ENCODE assay signal across 17 cellular contexts in genomic region chr14:23930742-23931141, GRCh38. TPM values are rescaled to one million over a fixed set of nuclear protein-coding genes. Genes with fewer than 3 reads are reported as not detected.
DNase-seq lines count a peak whose midpoint lies in the region; ATAC-seq, FAIRE-seq and TF ChIP-seq lines count a peak whose summit lies in the region.
"Had no signal": no experiment of that assay in that cellular context is flagged by ENCODE, and none has a peak within 500 bp of the region (broad histone marks: within the 10 kb centered on the region; RNA-seq: fewer than 3 reads in every experiment).

No MANE protein-coding gene starts in this region.

- FAIRE-seq in kidney (lab: Jason Lieb, UNC), result no peak
- FAIRE-seq: endothelial cell of umbilical vein, keratinocyte, TTC549 had no signal

- peak; percentile 26 for DNase-seq in HCEC 1CT
- peak; percentile 62 for DNase-seq in astrocyte of the hippocampus (ENCODE audit: low read depth, low spot score)
- DNase-seq in left cardiac atrium, result no peak
- DNase-seq in thoracic aorta (ENCODE audit: low spot score), result no peak
- no peak for DNase-seq in kidney
- DNase-seq in T-helper 9 cell, result no peak
- DNase-seq: activated naive CD8-positive, alpha-beta T cell treated with anti-CD3 and anti-CD28 coated beads, Interleukin-2, amount 10 ng/mL, durations not matched to agents 7 days and 5 days; activated T-cell treated with anti-CD3 and anti-CD28 coated beads, Interleukin-2, amount 50 U/mL, for 24 hours; NCI-H2029; NCI-H524 had no signal

- intact Hi-C loops in left cardiac atrium (cut with DNase I) (loop anchor here (1.0 to 5.0 kb wide), 2 partner anchors 298 kb away; no protein-coding TSS in a partner anchor), kidney (cut with DNase I) (loop anchor here (10.0 kb wide), 1 partner anchor 296 kb away; the partner anchor contains the start of gene DHRS2)

- H3K9ac ChIP-seq in kidney (ENCODE audit: low read length in 2 of 2), result no peak overlapping the region
- H3K9ac ChIP-seq: BLaER1 treated with 17β-estradiol and CSF1 and Interleukin-3, amounts not matched to agents 10 nM and 100 nM had no signal

- no peaks in the 10 kb centered on the region for H3K9me3 ChIP-seq in thoracic aorta
- no peaks in the 10 kb centered on the region for H3K9me3 ChIP-seq in kidney (ENCODE audit: control insufficient read depth in 1 of 2, low read length in 2 of 2)
- H3K9me3 ChIP-seq: BLaER1 treated with 17β-estradiol and CSF1 and Interleukin-3, amounts not matched to agents 10 nM and 100 nM; tibial nerve had no signal

- H3K27ac ChIP-seq in thoracic aorta (peak overlapping the region in 1 of 2 donors; percentile 10), kidney (ENCODE audit: low read depth in 2 of 2, low read length in 2 of 2) (no peak overlapping the region)
- H3K27ac ChIP-seq: BLaER1 treated with 17β-estradiol and CSF1 and Interleukin-3, amounts not matched to agents 10 nM and 100 nM; skin epidermis; tibial nerve had no signal

- H3K4me3 ChIP-seq in thoracic aorta (no peak overlapping the region), kidney (ENCODE audit: low read length in 2 of 2) (no peak overlapping the region)
- H3K4me3 ChIP-seq: BLaER1 treated with 17β-estradiol and CSF1 and Interleukin-3, amounts not matched to agents 10 nM and 100 nM; skin epidermis; tibial nerve had no signal

- no peaks in the 10 kb centered on the region for H3K27me3 ChIP-seq in thoracic aorta (replicated peaks; ENCODE audit: insufficient read depth)
- H3K27me3 ChIP-seq: BLaER1 treated with 17β-estradiol and CSF1 and Interleukin-3, amounts not matched to agents 10 nM and 100 nM; tibial nerve had no signal

- ATAC-seq in left cardiac atrium (peak; percentile 38 to 81), thoracic aorta (ENCODE audit: insufficient number of reproducible peaks, low FRiP score, low read depth) (peak; percentile 60), HG02763 (IDR thresholded peaks at IDR 0.05; ENCODE audit: unreplicated experiment) (no peak)

- H3K4me1 ChIP-seq in thoracic aorta (ENCODE audit: control insufficient read depth in 1 of 2, low read depth in 2 of 2), result peaks cover 3 to 24% of the 10 kb centered on the region in 2 donors
- peaks cover 12 to 32% of the 10 kb centered on the region in 2 donors for H3K4me1 ChIP-seq in kidney (ENCODE audit: control insufficient read depth in 1 of 2, insufficient read depth in 1 of 2, low read depth in 1 of 2, low read length in 2 of 2)
- H3K4me1 ChIP-seq: BLaER1 treated with 17β-estradiol and CSF1 and Interleukin-3, amounts not matched to agents 10 nM and 100 nM had no signal

- TF ChIP-seq CTCF in thoracic aorta (IDR thresholded peaks at IDR 0.05) (peak; percentile 28), kidney (IDR thresholded peaks at IDR 0.05; ENCODE audit: borderline replicate concordance, extremely low read depth, insufficient read depth) (no peak)

- H3K36me3 ChIP-seq in thoracic aorta (no peaks in the 10 kb centered on the region), kidney (ENCODE audit: control insufficient read depth in 1 of 2, insufficient read depth in 2 of 2, low read length in 2 of 2) (no peaks in the 10 kb centered on the region)
- H3K36me3 ChIP-seq: BLaER1 treated with 17β-estradiol and CSF1 and Interleukin-3, amounts not matched to agents 10 nM and 100 nM; tibial nerve had no signal

RNA-seq across cellular contexts. Expression of gene DHRS4, which starts 22.8 kb away (rescaled TPM):
- total RNA-seq in left cardiac atrium (10 to 100 TPM; 20.5 to 25.3 TPM), thoracic aorta (10 to 100 TPM; 18.0 to 20.6 TPM), kidney (23.4 TPM)
- polyA plus RNA-seq in kidney (ENCODE audit: insufficient read depth, low read depth, low replicate concordance), result 247 TPM

RNA-seq across cellular contexts. Expression of gene DHRS4L2, which starts 58.0 kb away (rescaled TPM):
- 10 to 100 TPM; 11.8 to 18.9 TPM for total RNA-seq in left cardiac atrium
- 1 to 10 TPM; 5.5 to 6.9 TPM for total RNA-seq in thoracic aorta
- total RNA-seq in kidney, result 20.7 TPM
- polyA plus RNA-seq in kidney (ENCODE audit: insufficient read depth, low read depth, low replicate concordance), result 463 TPM

Comparison
In these comparisons a context has a peak if more than half of its experiments do, and no peak if none do; other contexts are left out.
1. DNase-seq: peak in HCEC 1CT (single experiment) and astrocyte of the hippocampus (single experiment); none in left cardiac atrium (single experiment), thoracic aorta (single experiment), kidney (single experiment) and T-helper 9 cell (single experiment).